ENCODE assay signal across 16 cellular contexts in the genomic region with DNA sequence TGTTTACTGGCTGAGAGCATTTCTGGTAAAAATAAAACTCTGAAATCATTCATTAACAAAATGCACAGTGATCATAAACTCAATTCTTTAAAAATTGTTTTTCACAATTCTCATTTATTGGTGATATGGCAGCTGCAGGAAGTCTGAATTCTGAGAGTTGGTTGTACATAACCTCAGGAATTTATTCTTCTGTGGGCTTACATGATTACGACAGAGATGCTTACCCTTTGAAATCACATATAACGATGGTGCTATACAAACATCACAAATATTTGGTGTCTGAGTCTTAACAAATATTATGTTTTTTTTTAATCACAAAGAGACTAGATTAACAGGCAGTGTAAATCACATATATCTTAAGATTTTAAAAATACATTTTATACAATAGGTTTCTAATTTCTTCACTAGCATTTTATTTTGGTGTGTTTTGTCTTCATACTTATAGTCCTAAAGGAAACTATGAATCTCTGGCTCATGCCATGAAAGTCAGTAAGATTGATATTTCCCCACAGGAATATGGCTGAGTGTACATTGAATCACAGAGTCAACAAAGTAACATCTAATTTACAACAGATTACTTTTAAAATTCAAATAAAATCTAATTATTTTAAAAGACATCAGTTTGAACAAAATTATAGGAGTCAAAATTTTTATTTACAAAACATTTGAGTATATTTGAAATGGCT.
A peak's percentile ranks its signal among the peaks of the same experiment; 100 is the strongest.
DNase-seq lines count a peak whose midpoint lies in the region; ATAC-seq, FAIRE-seq and TF ChIP-seq lines count a peak whose summit lies in the region.
"Had no signal": no experiment of that assay in that cellular context is flagged by ENCODE, and none has a peak within 500 bp of the region (broad histone marks: within the 10 kb centered on the region; RNA-seq: fewer than 3 reads in every experiment).

No MANE protein-coding gene starts in this region.

- no peaks in the 10 kb centered on the region for H3K36me3 ChIP-seq in Panc1 (ENCODE audit: control insufficient read depth, insufficient read depth, low read length)
- H3K36me3 ChIP-seq: thoracic aorta had no signal

- POLR2A ChIA-PET in Panc1 (lab: Charles Lee) = no interaction called here

- peaks cover 80% of the 10 kb centered on the region for H3K4me1 Mint-ChIP-seq in osteocyte (ENCODE audit: unreplicated experiment)
- H3K4me1 Mint-ChIP-seq: CD4-positive, CD25-positive, alpha-beta regulatory T cell had no signal

- peaks cover 6% of the 10 kb centered on the region for H3K9me3 Mint-ChIP-seq in osteocyte (ENCODE audit: unreplicated experiment)
- H3K9me3 Mint-ChIP-seq: CD4-positive, CD25-positive, alpha-beta regulatory T cell; WTC11 had no signal

- no peak for TF ChIP-seq CTCF in Panc1 (IDR thresholded peaks at IDR 0.05)
- TF ChIP-seq CTCF in osteocyte (IDR thresholded peaks at IDR 0.05) = no peak

- DNase-seq in ELR (ENCODE audit: low read depth) (peak; percentile 83), Panc1 (ENCODE audit: low read depth, low spot score) (peak; percentile 33), osteocyte (ENCODE audit: extremely low spot score, unreplicated experiment) (no peak), NK-92 (lab: John Stamatoyannopoulos, UW; ENCODE audit: unreplicated experiment) (no peak), NOMO-1 treated with dmso at 0.1 percent for 144 hours (lab: John Stamatoyannopoulos, UW; ENCODE audit: unreplicated experiment) (no peak)
- DNase-seq: activated naive CD4-positive, alpha-beta T cell treated with anti-CD3 and anti-CD28 coated beads, Interleukin-2, amount 50 U/mL, for 16 hours; CD4-positive, CD25-positive, alpha-beta regulatory T cell; cerebellar nuclear complex; GF-D8; NCI-H1092 treated with DMSO at 0.1 percent for 48 hours had no signal

- no peak overlapping the region for H3K27ac ChIP-seq in Panc1 (ENCODE audit: low read length)
- H3K27ac ChIP-seq: thoracic aorta had no signal

- no TSS peak for BruUV-seq in Panc1 (replicated peaks; lab: Mats Ljungman, UMichigan)

- ATAC-seq in Panc1 (no peak), GM18870 (IDR thresholded peaks at IDR 0.05; ENCODE audit: unreplicated experiment) (no peak), GM18511 (IDR thresholded peaks at IDR 0.05; ENCODE audit: unreplicated experiment) (no peak)
- ATAC-seq: WTC11 had no signal

- CTCF ChIA-PET in Panc1 (lab: Charles Lee) = no interaction called here

- H3K27me3 Mint-ChIP-seq in osteocyte (ENCODE audit: unreplicated experiment) = no peaks in the 10 kb centered on the region
- H3K27me3 Mint-ChIP-seq: CD4-positive, CD25-positive, alpha-beta regulatory T cell; progenitor cell of endocrine pancreas had no signal

- H3K27me3 ChIP-seq in Panc1 (ENCODE audit: control insufficient read depth, insufficient read depth, low read length) = no peaks in the 10 kb centered on the region

- peaks cover 2% of the 10 kb centered on the region for H3K36me3 Mint-ChIP-seq in osteocyte (ENCODE audit: unreplicated experiment)
- H3K36me3 Mint-ChIP-seq: CD4-positive, CD25-positive, alpha-beta regulatory T cell; WTC11 had no signal

- H3K4me3 ChIP-seq in Panc1 (ENCODE audit: low read depth in 2 of 2, low read length in 2 of 2) = no peak overlapping the region
- H3K4me3 ChIP-seq: thoracic aorta had no signal

- H3K4me1 ChIP-seq in Panc1 (ENCODE audit: control insufficient read depth, insufficient read depth, low read length) = no peaks in the 10 kb centered on the region

- in situ Hi-C loops in Panc1 (cut with HindIII; ENCODE audit: low pct_unique_long_range_greater_than_20kb, low sequenced_read_pairs) = no loop called here

- intact Hi-C loops in Panc1 (cut with micrococcal nuclease; ENCODE audit: unreplicated experiment) = no loop called here

- no peak overlapping the region for H3K4me3 Mint-ChIP-seq in osteocyte (ENCODE audit: unreplicated experiment)
- H3K4me3 Mint-ChIP-seq: CD4-positive, CD25-positive, alpha-beta regulatory T cell; WTC11 had no signal

- peak; percentile 26 for FAIRE-seq in endometrium (lab: Jason Lieb, UNC)

- peak overlapping the region; percentile 65 for H3K27ac Mint-ChIP-seq in osteocyte (ENCODE audit: unreplicated experiment)
- H3K27ac Mint-ChIP-seq: CD4-positive, CD25-positive, alpha-beta regulatory T cell; progenitor cell of endocrine pancreas; WTC11 had no signal

- H3K9me3 ChIP-seq in Panc1 (ENCODE audit: control insufficient read depth, insufficient read depth, low read depth, low read length) = no peaks in the 10 kb centered on the region
- H3K9me3 ChIP-seq: thoracic aorta had no signal

Comparison
In these comparisons a context has a peak if more than half of its experiments do, and no peak if none do; other contexts are left out.
1. DNase-seq: peak in ELR (single experiment) and Panc1 (single experiment); none in osteocyte (single experiment), NK-92 (single experiment) and NOMO-1 treated with dmso at 0.1 percent for 144 hours (single experiment).